ENCODE assay signal across 19 cellular contexts in genomic region chr5:32540446-32540845, GRCh38. TPM values are rescaled to one million over a fixed set of nuclear protein-coding genes. Genes with fewer than 3 reads are reported as not detected.
A peak's percentile ranks its signal among the peaks of the same experiment; 100 is the strongest.
DNase-seq lines count a peak whose midpoint lies in the region; ATAC-seq and TF ChIP-seq lines count a peak whose summit lies in the region.
"Had no signal": no experiment of that assay in that cellular context is flagged by ENCODE, and none has a peak within 500 bp of the region (broad histone marks: within the 10 kb centered on the region; RNA-seq: fewer than 3 reads in every experiment).

No MANE protein-coding gene starts in this region.

- TF ChIP-seq CTCF in Peyer's patch (IDR thresholded peaks at IDR 0.05): no peak

- H3K4me1 Mint-ChIP-seq in IgD-negative memory B cell (peaks cover 46 to 56% (median 51%) of the 10 kb centered on the region in 3 donors), naive B cell (peaks cover 28 to 38% (median 36%) of the 10 kb centered on the region in 3 donors)

- H3K4me3 Mint-ChIP-seq in IgD-negative memory B cell: peak overlapping the region in 2 of 4 donors; percentile 12 to 78
- H3K4me3 Mint-ChIP-seq in naive B cell: peak overlapping the region in 1 of 8 donors; percentile 26
- H3K4me3 Mint-ChIP-seq: H9, neural progenitor cell had no signal

- no peaks in the 10 kb centered on the region for H3K9me3 ChIP-seq in Peyer's patch
- H3K9me3 ChIP-seq: right atrium auricular region, SJSA1, transverse colon had no signal

- no peaks in the 10 kb centered on the region for H3K36me3 ChIP-seq in Peyer's patch
- H3K36me3 ChIP-seq: neural progenitor cell, right atrium auricular region, SJSA1, transverse colon had no signal

- H3K36me3 Mint-ChIP-seq in IgD-negative memory B cell (no peaks in the 10 kb centered on the region), naive B cell (no peaks in the 10 kb centered on the region)
- H3K36me3 Mint-ChIP-seq: neural progenitor cell had no signal

- H3K4me3 ChIP-seq in Peyer's patch: no peak overlapping the region
- H3K4me3 ChIP-seq: neural progenitor cell, right atrium auricular region, SJSA1, transverse colon had no signal

- H3K27ac Mint-ChIP-seq in IgD-negative memory B cell (peak overlapping the region; percentile 8 to 78 (median 19)), naive B cell (peak overlapping the region in 2 of 6 donors; percentile 12 to 93)
- H3K27ac Mint-ChIP-seq: H9, neural progenitor cell had no signal

- H3K9me3 Mint-ChIP-seq in IgD-negative memory B cell (no peaks in the 10 kb centered on the region), naive B cell (no peaks in the 10 kb centered on the region)
- H3K9me3 Mint-ChIP-seq: CD8-positive, alpha-beta memory T cell; H9 had no signal

- no peaks in the 10 kb centered on the region for H3K27me3 ChIP-seq in Peyer's patch
- H3K27me3 ChIP-seq: neural progenitor cell, right atrium auricular region, SJSA1, transverse colon had no signal

- no peak overlapping the region for H3K27ac ChIP-seq in Peyer's patch
- H3K27ac ChIP-seq: neural progenitor cell, right atrium auricular region, SJSA1, transverse colon had no signal

- H3K4me1 ChIP-seq in Peyer's patch: no peaks in the 10 kb centered on the region
- H3K4me1 ChIP-seq: neural progenitor cell, SJSA1, transverse colon had no signal

- H3K27me3 Mint-ChIP-seq in IgD-negative memory B cell (peaks cover 3% of the 10 kb centered on the region), naive B cell (no peaks in the 10 kb centered on the region)
- H3K27me3 Mint-ChIP-seq: CD8-positive, alpha-beta memory T cell had no signal

- no peak for TF ChIP-seq POLR2A in GM18505 (IDR thresholded peaks at IDR 0.05; ENCODE audit: borderline replicate concordance, extremely low read depth, insufficient read depth, insufficient read length)
- no peak for TF ChIP-seq POLR2A in Peyer's patch (IDR thresholded peaks at IDR 0.05)

- peak; percentile 85 for DNase-seq in SIG-M5 (lab: John Stamatoyannopoulos, UW)
- DNase-seq in naive B cell: peak; percentile 5
- no peak for DNase-seq in middle frontal gyrus (ENCODE audit: extremely low spot score, low spot score)
- no peak for DNase-seq in NCI-H2029 (lab: John Stamatoyannopoulos, UW)
- DNase-seq in Peyer's patch: no peak
- DNase-seq: amniotic stem cell; CD8-positive, alpha-beta memory T cell; H9; NCI-H2107; NCI-H82; stimulated activated CD4-positive, alpha-beta T cell treated with anti-CD3 and anti-CD28 coated beads, Interleukin-2, amount 100 ng/mL, for 24 hours; stimulated activated CD8-positive, alpha-beta memory T cell treated with anti-CD3 and anti-CD28 coated beads, Interleukin-4, amount 100 ng/mL, for 48 hours; transverse colon had no signal

- peak; percentile 22 for ATAC-seq in GM18505 (IDR thresholded peaks at IDR 0.05; ENCODE audit: unreplicated experiment)
- peak; percentile 22 to 38 for ATAC-seq in naive B cell (ENCODE audit: low read depth in 2 of 2)
- no peak for ATAC-seq in GM18520 (IDR thresholded peaks at IDR 0.05; ENCODE audit: unreplicated experiment)

RNA-seq across cellular contexts. Expression of gene SUB1, which starts 44.9 kb away (rescaled TPM):
- polyA plus RNA-seq in IgD-negative memory B cell (688 TPM), naive B cell (ENCODE audit: low read depth in 6 of 6) (100 to 1,000 TPM; 393 to 545 (median 438) TPM)
- 100 to 1,000 TPM in 2 of 4 donors, 10 to 100 TPM in 2; 64.2 to 155 (median 98.2) TPM for total RNA-seq in Peyer's patch

Comparison
In these comparisons a context has a peak if more than half of its experiments do, and no peak if none do; other contexts are left out.
1. DNase-seq: peak in SIG-M5 (single experiment) and naive B cell (single experiment); none in middle frontal gyrus (single experiment), NCI-H2029 (single experiment) and Peyer's patch (0 of 3).